Comparison of ENCODE assay signal across 8 cellular contexts in the genomic region with DNA sequence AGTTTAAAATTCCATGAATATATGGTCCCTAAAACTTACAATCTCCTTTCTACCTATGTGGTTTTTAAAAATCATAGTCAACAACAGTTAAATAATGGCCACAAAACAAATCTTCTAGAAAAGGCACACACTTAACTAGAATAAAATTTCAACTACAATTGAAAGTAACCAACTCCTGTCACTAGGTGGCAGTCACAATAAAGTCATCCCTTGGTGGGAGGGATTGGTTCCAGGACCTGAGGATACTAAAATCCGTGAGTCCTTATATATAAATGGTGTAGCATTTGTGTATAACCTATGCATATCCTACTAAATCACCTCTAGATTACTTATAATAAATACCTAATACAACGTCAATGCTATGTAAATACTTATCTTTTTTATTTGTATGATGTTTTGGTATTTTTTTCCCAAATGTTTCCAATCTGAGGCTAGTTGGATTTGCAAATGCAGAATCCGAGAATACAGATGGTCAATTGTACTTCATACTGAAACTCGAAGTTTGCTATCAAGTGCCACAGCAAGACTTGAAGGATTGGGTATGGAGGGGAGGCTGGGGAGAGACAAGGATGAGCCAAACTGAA.
DNase-seq lines count a peak whose midpoint lies in the region; ATAC-seq, FAIRE-seq and TF ChIP-seq lines count a peak whose summit lies in the region.

No MANE protein-coding gene starts in this region.

- TF ChIP-seq CTCF in SK-N-SH (IDR thresholded peaks at IDR 0.05) (peak; percentile 75), fibroblast of lung (conservative IDR thresholded peaks at IDR 0.05 in 1 of 2, IDR thresholded peaks at IDR 0.05 in 1 of 2; ENCODE audit: low read depth in 1 of 2, low read length in 2 of 2) (peak; percentile 59 to 69), pancreas (IDR thresholded peaks at IDR 0.05) (peak in 2 of 4 donors; percentile 49)

- POLR2A ChIA-PET in SK-N-SH (lab: Yijun Ruan, JAX) = no interaction called here

- intact Hi-C loops in pancreas (cut with DNase I) = no loop called here

- TF ChIP-seq RAD21 in SK-N-SH (IDR thresholded peaks at IDR 0.05; ENCODE audit: low read length) = peak; percentile 86

- no peak overlapping the region for H3K4me2 ChIP-seq in Karpas-422 (ENCODE audit: low read depth, low read length, poor library complexity, severe bottlenecking)
- H3K4me2 ChIP-seq in SK-N-SH = peak overlapping the region; percentile 59
- H3K4me2 ChIP-seq in fibroblast of lung (ENCODE audit: extremely low read depth, insufficient read depth, low read length) = peak overlapping the region; percentile 11

- no peaks in the 10 kb centered on the region for H3K36me3 ChIP-seq in Karpas-422 (ENCODE audit: insufficient read depth, low read length)
- H3K36me3 ChIP-seq in SK-N-SH (replicated peaks in 1 of 2; ENCODE audit: control insufficient read depth in 1 of 2, insufficient read depth in 2 of 2, low read length in 1 of 2) = peaks cover 2 to 18% of the 10 kb centered on the region in 2 experiments
- peaks cover 3% of the 10 kb centered on the region for H3K36me3 ChIP-seq in fibroblast of lung (ENCODE audit: control insufficient read depth, insufficient read depth, low read length)
- no peaks in the 10 kb centered on the region for H3K36me3 ChIP-seq in pancreas

- H3K27ac ChIP-seq in Karpas-422 (ENCODE audit: low read length) (no peak overlapping the region), SK-N-SH (ENCODE audit: low read depth in 2 of 2, low read length in 1 of 2) (peak overlapping the region; percentile 80 to 82), fibroblast of lung (ENCODE audit: insufficient read depth, low read length) (peak overlapping the region; percentile 51), pancreas (no peak overlapping the region)

- H2AFZ ChIP-seq in Karpas-422 (ENCODE audit: low read length) (no peak overlapping the region), SK-N-SH (ENCODE audit: low read depth) (no peak overlapping the region), fibroblast of lung (ENCODE audit: low read length) (no peak overlapping the region)

- H3K4me1 ChIP-seq in Karpas-422 (ENCODE audit: low read length) (no peaks in the 10 kb centered on the region), SK-N-SH (ENCODE audit: control insufficient read depth in 1 of 2, insufficient read depth in 2 of 2, low read depth in 1 of 2, low read length in 1 of 2) (peaks cover 12 to 16% of the 10 kb centered on the region in 2 experiments), fibroblast of lung (ENCODE audit: control insufficient read depth, extremely low read depth, insufficient read depth, low read length) (peaks cover 11% of the 10 kb centered on the region), pancreas (peaks cover 0 to 6% (median under 1%) of the 10 kb centered on the region in 3 donors)

- TF ChIP-seq EP300 in SK-N-SH (IDR thresholded peaks at IDR 0.05; ENCODE audit: borderline replicate concordance in 1 of 2, low read depth in 1 of 2, low read length in 1 of 2) = no peak

- H3K27me3 ChIP-seq in Karpas-422 (ENCODE audit: low read length) (no peaks in the 10 kb centered on the region), SK-N-SH (ENCODE audit: insufficient read depth) (no peaks in the 10 kb centered on the region), fibroblast of lung (ENCODE audit: control insufficient read depth, insufficient read depth, low read length) (no peaks in the 10 kb centered on the region), pancreas (no peaks in the 10 kb centered on the region)

- WGBS in SK-N-SH (ENCODE audit: low lambda C conversion rate) = 30% methylated on average over 4 of the region's 4 CpGs
- WGBS in pancreas, 2 donors = 9 to 12% methylated on average over 4 of the region's 4 CpGs

- FAIRE-seq in pancreas (lab: Jason Lieb, UNC) = peak; percentile 92

- H3K9ac ChIP-seq in Karpas-422 (ENCODE audit: low read length) (no peak overlapping the region), SK-N-SH (peak overlapping the region; percentile 27; the same call in 1 of the 2 replicates), fibroblast of lung (ENCODE audit: insufficient read depth, low read length) (no peak overlapping the region)

- H3K4me3 ChIP-seq in Karpas-422 (ENCODE audit: low read length) (no peak overlapping the region), SK-N-SH (ENCODE audit: low read depth in 2 of 2, low read length in 1 of 2) (peak overlapping the region in 1 of 2 experiments; percentile 12; a peak in 1 of 4 replicates), fibroblast of lung (replicated peaks in 1 of 4; ENCODE audit: control extremely low read depth in 1 of 4, insufficient read depth in 1 of 4, low read depth in 3 of 4, low read length in 4 of 4) (no peak overlapping the region), pancreas (no peak overlapping the region)

- CTCF ChIA-PET in SK-N-SH (lab: Yijun Ruan, JAX) = interaction anchor here (0.7 to 3.1 kb wide), 27 partner anchors 9 to 679 kb away, joined by 3 to 47 read pairs (median 4); no protein-coding TSS in a partner anchor

- H3K79me2 ChIP-seq in Karpas-422 (ENCODE audit: low read length) (no peaks in the 10 kb centered on the region), SK-N-SH (ENCODE audit: insufficient read depth) (peaks cover 100% of the 10 kb centered on the region), fibroblast of lung (ENCODE audit: control insufficient read depth, insufficient read depth, low read length) (peaks cover 52% of the 10 kb centered on the region)

- H3K9me2 ChIP-seq in Karpas-422 (replicated peaks; ENCODE audit: insufficient read depth, low read length) (no peaks in the 10 kb centered on the region), SK-N-SH (no peaks in the 10 kb centered on the region)

- H3F3A ChIP-seq in SK-N-SH (replicated peaks; ENCODE audit: insufficient read depth) = peaks cover 21% of the 10 kb centered on the region

- DNase-seq in Daoy (ENCODE audit: low read depth) = peak; percentile 59
- DNase-seq in Karpas-422 = peak; percentile 71
- peak; percentile 79 for DNase-seq in SK-N-SH
- peak; percentile 52 to 87 for DNase-seq in fibroblast of lung (ENCODE audit: low read depth in 2 of 2)
- no peak for DNase-seq in pancreas
- no peak for DNase-seq in effector CD4-positive, alpha-beta T cell
- DNase-seq in stimulated activated CD4-positive, alpha-beta T cell treated with anti-CD3 and anti-CD28 coated beads, Interleukin-4, amount 100 ng/mL, for 24 hours = no peak

- peak; percentile 67 to 83 (median 82) for ATAC-seq in pancreas
- ATAC-seq in GM18858 (IDR thresholded peaks at IDR 0.05; ENCODE audit: unreplicated experiment) = no peak

- H3K9me3 ChIP-seq in Karpas-422 (ENCODE audit: low read length) = no peaks in the 10 kb centered on the region
- no peaks in the 10 kb centered on the region for H3K9me3 ChIP-seq in SK-N-SH
- H3K9me3 ChIP-seq in fibroblast of lung (ENCODE audit: control insufficient read depth, insufficient read depth, low read depth, low read length) = no peaks in the 10 kb centered on the region
- no peaks in the 10 kb centered on the region for H3K9me3 ChIP-seq in pancreas

- H4K20me1 ChIP-seq in Karpas-422 (ENCODE audit: insufficient read depth, low read depth, low read length) (no peaks in the 10 kb centered on the region), SK-N-SH (ENCODE audit: insufficient read depth) (peaks cover 54% of the 10 kb centered on the region), fibroblast of lung (ENCODE audit: control insufficient read depth, extremely low read depth, insufficient read depth, low read length) (no peaks in the 10 kb centered on the region)

TF ChIP-seq in SK-N-SH, 30 proteins besides CTCF, POLR2A, EP300 and RAD21:
- TF ChIP-seq PBX3 (IDR thresholded peaks at IDR 0.05) = no peak
- TF ChIP-seq SMC3 (IDR thresholded peaks at IDR 0.05; ENCODE audit: low read depth, low read length) = peak; percentile 64

Comparison
In these comparisons a context has a peak if more than half of its experiments do, and no peak if none do; other contexts are left out.
1. DNase-seq: peak in Daoy (single experiment), Karpas-422 (single experiment), SK-N-SH (single experiment) and fibroblast of lung (2 of 2); none in pancreas (0 of 6), effector CD4-positive, alpha-beta T cell (single experiment) and stimulated activated CD4-positive, alpha-beta T cell treated with anti-CD3 and anti-CD28 coated beads, Interleukin-4, amount 100 ng/mL, for 24 hours (single experiment).
2. H3K27ac ChIP-seq: peak in SK-N-SH (2 of 2) and fibroblast of lung (single experiment); none in Karpas-422 (single experiment) and pancreas (0 of 4).